In the genomic region with DNA sequence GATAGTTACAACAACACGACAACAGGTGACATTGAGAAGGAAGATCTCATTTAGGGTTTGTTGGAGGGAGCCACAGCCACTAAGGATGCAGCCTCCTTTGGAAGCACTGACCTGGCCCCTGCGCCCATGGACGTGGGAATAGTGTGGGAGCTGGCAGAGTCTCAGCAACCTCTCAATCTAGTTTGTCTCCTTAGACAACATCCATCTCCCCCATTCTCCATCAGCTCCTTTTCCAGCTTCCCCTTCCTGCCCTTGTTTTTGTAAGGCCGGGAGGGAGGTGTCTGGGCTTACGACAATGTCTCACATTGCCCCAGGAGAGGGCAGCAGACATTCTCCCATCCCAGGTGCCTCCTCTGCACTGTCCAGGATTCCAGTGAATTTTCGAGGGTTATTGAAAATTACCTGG, we compare ENCODE assay signal across 12 cellular contexts.
DNase-seq lines count a peak whose midpoint lies in the region; ATAC-seq, FAIRE-seq and TF ChIP-seq lines count a peak whose summit lies in the region.
"Had no signal": no experiment of that assay in that cellular context is flagged by ENCODE, and none has a peak within 500 bp of the region (broad histone marks: within the 10 kb centered on the region; RNA-seq: fewer than 3 reads in every experiment).

No MANE protein-coding gene starts in this region.

- no peak overlapping the region for H3K27ac Mint-ChIP-seq in activated CD4-positive, alpha-beta T cell treated with anti-CD3 and anti-CD28 coated beads for 36 hours
- H3K27ac Mint-ChIP-seq: activated T-cell treated with anti-CD3 and anti-CD28 coated beads, Interleukin-2, amount 50 U/mL, for 72 hours had no signal

- TF ChIP-seq POLR2A in A549 (IDR thresholded peaks at IDR 0.05; ENCODE audit: low read length) = no peak
- TF ChIP-seq POLR2A in Peyer's patch (IDR thresholded peaks at IDR 0.05) = no peak

- 21% methylated on average over 6 of the region's 6 CpGs for WGBS in A549 (ENCODE audit: missing lambda C conversion rate)

- H3K4me3 ChIP-seq in A549 = no peak overlapping the region
- no peak overlapping the region for H3K4me3 ChIP-seq in Peyer's patch

- peak; percentile 22; the same call in 1 of the 3 replicates for TF ChIP-seq CTCF in A549 (IDR thresholded peaks at IDR 0.05)
- peak; percentile 49; the same call in 2 of the 3 replicates for TF ChIP-seq CTCF in GM12872 (IDR thresholded peaks at IDR 0.05; ENCODE audit: insufficient read depth, low read depth, low read length)
- TF ChIP-seq CTCF in Peyer's patch (IDR thresholded peaks at IDR 0.05) = peak in 4 of 6 experiments; percentile 11 to 44 (median 36)
- TF ChIP-seq CTCF in foreskin keratinocyte (conservative IDR thresholded peaks at IDR 0.05) = peak; percentile 62

- POLR2A ChIA-PET in A549 (lab: Yijun Ruan, JAX) = no interaction called here
- POLR2A ChIA-PET in activated CD4-positive, alpha-beta T cell treated with anti-CD3 and anti-CD28 coated beads for 36 hours (lab: Charles Lee) = no interaction called here

- no peaks in the 10 kb centered on the region for H3K9me3 ChIP-seq in A549
- H3K9me3 ChIP-seq in Peyer's patch = no peaks in the 10 kb centered on the region

- no peaks in the 10 kb centered on the region for H3K36me3 ChIP-seq in Peyer's patch

- FAIRE-seq in A549 (lab: Jason Lieb, UNC) = no peak

- no peak overlapping the region for H3K4me2 ChIP-seq in A549

- H3K27me3 ChIP-seq in Peyer's patch (no peaks in the 10 kb centered on the region), foreskin keratinocyte (peaks cover 4% of the 10 kb centered on the region)

- ATAC-seq in A549 (peak; percentile 80 to 94), foreskin keratinocyte (peak; percentile 66), GM18861 (IDR thresholded peaks at IDR 0.05; ENCODE audit: unreplicated experiment) (no peak)
- no peak for ATAC-seq in activated CD4-positive, alpha-beta T cell treated with anti-CD3 and anti-CD28 coated beads for 36 hours
- ATAC-seq: activated T-cell treated with anti-CD3 and anti-CD28 coated beads, Interleukin-2, amount 50 U/mL, for 72 hours had no signal

- no peaks in the 10 kb centered on the region for H3K4me1 ChIP-seq in A549
- no peaks in the 10 kb centered on the region for H3K4me1 ChIP-seq in Peyer's patch
- no peaks in the 10 kb centered on the region for H3K4me1 ChIP-seq in foreskin keratinocyte

- no peaks in the 10 kb centered on the region for H3K36me3 Mint-ChIP-seq in activated CD4-positive, alpha-beta T cell treated with anti-CD3 and anti-CD28 coated beads for 36 hours (ENCODE audit: low read depth)

- intact Hi-C loops in activated CD4-positive, alpha-beta T cell treated with anti-CD3 and anti-CD28 coated beads for 36 hours (cut with DNase I, micrococcal nuclease) = no loop called here

- peak; percentile 32 to 44 for DNase-seq in A549 (ENCODE audit: low read depth in 1 of 2, low spot score in 1 of 2)
- no peak for DNase-seq in Peyer's patch
- peak in 1 of 2 donors; percentile 17 for DNase-seq in foreskin keratinocyte
- DNase-seq in NCI-H2227 treated with DMSO at 0.1 percent for 48 hours (lab: John Stamatoyannopoulos, UW) = no peak
- no peak for DNase-seq in NCI-H2171 (lab: John Stamatoyannopoulos, UW)
- no peak for DNase-seq in activated CD4-positive, alpha-beta T cell treated with anti-CD3 and anti-CD28 coated beads for 36 hours
- DNase-seq: activated T-cell treated with anti-CD3 and anti-CD28 coated beads, Interleukin-2, amount 50 U/mL, for 72 hours; occipital lobe; SIG-M5; stimulated activated CD8-positive, alpha-beta memory T cell treated with anti-CD3 and anti-CD28 coated beads, Interleukin-4, amount 100 ng/mL, for 48 hours had no signal

- CTCF ChIA-PET in A549 (lab: Yijun Ruan, JAX) = interaction anchor here (1.0 to 1.7 kb wide), 5 partner anchors 9 to 91 kb away, joined by 3 to 8 read pairs (median 4); no protein-coding TSS in a partner anchor
- CTCF ChIA-PET in activated CD4-positive, alpha-beta T cell treated with anti-CD3 and anti-CD28 coated beads for 36 hours (lab: Charles Lee) = interaction anchor here (0.6 to 1.6 kb wide), 2 partner anchors 8 to 1906 kb away, joined by 4 read pairs; no protein-coding TSS in a partner anchor

- no peaks in the 10 kb centered on the region for H3K9me3 Mint-ChIP-seq in activated CD4-positive, alpha-beta T cell treated with anti-CD3 and anti-CD28 coated beads for 36 hours (ENCODE audit: low read depth)
- H3K9me3 Mint-ChIP-seq: activated T-cell treated with anti-CD3 and anti-CD28 coated beads, Interleukin-2, amount 50 U/mL, for 72 hours had no signal

- H3K4me1 Mint-ChIP-seq in activated CD4-positive, alpha-beta T cell treated with anti-CD3 and anti-CD28 coated beads for 36 hours = no peaks in the 10 kb centered on the region

- no peak overlapping the region for H3K27ac ChIP-seq in A549
- H3K27ac ChIP-seq in Peyer's patch = no peak overlapping the region
- no peak overlapping the region for H3K27ac ChIP-seq in foreskin keratinocyte

- no peak overlapping the region for H3K4me3 Mint-ChIP-seq in activated CD4-positive, alpha-beta T cell treated with anti-CD3 and anti-CD28 coated beads for 36 hours
- H3K4me3 Mint-ChIP-seq: activated T-cell treated with anti-CD3 and anti-CD28 coated beads, Interleukin-2, amount 50 U/mL, for 72 hours had no signal

- no peak for TF ChIP-seq EP300 in A549 (IDR thresholded peaks at IDR 0.05)

- H3K27me3 Mint-ChIP-seq in activated CD4-positive, alpha-beta T cell treated with anti-CD3 and anti-CD28 coated beads for 36 hours = no peaks in the 10 kb centered on the region

- TF ChIP-seq RAD21 in A549 (conservative IDR thresholded peaks at IDR 0.05 in 1 of 2, IDR thresholded peaks at IDR 0.05 in 1 of 2) = peak; percentile 32 to 53; a peak in 4 of 5 replicates

TF ChIP-seq in A549, 52 proteins besides CTCF, POLR2A, EP300 and RAD21:
- TF ChIP-seq FOSL2 (IDR thresholded peaks at IDR 0.05) = no peak
- TF ChIP-seq FOSL2 (CRISPR knock-in tag; IDR thresholded peaks at IDR 0.05) = no peak

Comparison
In these comparisons a context has a peak if more than half of its experiments do, and no peak if none do; other contexts are left out.
1. ATAC-seq: peak in A549 (2 of 2) and foreskin keratinocyte (single experiment); none in activated CD4-positive, alpha-beta T cell treated with anti-CD3 and anti-CD28 coated beads for 36 hours (single experiment) and GM18861 (single experiment).
2. DNase-seq: peak in A549 (2 of 2); none in Peyer's patch (0 of 3), NCI-H2227 treated with DMSO at 0.1 percent for 48 hours (single experiment), NCI-H2171 (single experiment) and activated CD4-positive, alpha-beta T cell treated with anti-CD3 and anti-CD28 coated beads for 36 hours (single experiment).
3. Peak in every context shown above with its lines, with median percentiles within 50 percentile points of each other: CTCF ChIP-seq.